31 cellular contexts compared by ENCODE assay signal in genomic region chr4:154630307-154630706, GRCh38. TPM values are rescaled to one million over a fixed set of nuclear protein-coding genes. Genes with fewer than 3 reads are reported as not detected.
"Had no signal": no experiment of that assay in that cellular context is flagged by ENCODE, and none has a peak within 500 bp of the region (broad histone marks: within the 10 kb centered on the region; RNA-seq: fewer than 3 reads in every experiment).

No MANE protein-coding gene starts in this region.

- H3K4me1 Mint-ChIP-seq: stimulated activated memory B cell treated with anti-CD40 and anti-IgM and Interleukin-4, amounts not matched to agents 10 μg/mL and 1 μg/mL and 100 μg/mL, for 72 hours had no signal

- H3K9me3 Mint-ChIP-seq: stimulated activated effector memory CD8-positive, alpha-beta T cell treated with anti-CD3 and anti-CD28 coated beads, Interleukin-12 subunit alpha, Interleukin-12 subunit beta, amount 100 ng/mL, for 72 hours; stimulated activated memory B cell treated with anti-CD40 and anti-IgM and Interleukin-4, amounts not matched to agents 10 μg/mL and 1 μg/mL and 100 μg/mL, for 72 hours; stimulated activated naive CD8-positive, alpha-beta T cell treated with anti-CD3 and anti-CD28 coated beads, Interleukin-15, amount 100 ng/mL, for 72 hours; stimulated activated naive CD8-positive, alpha-beta T cell treated with anti-CD3 and anti-CD28 coated beads, Interleukin-15, Interleukin-2, amounts not matched to agents 100 ng/mL and 50 ng/mL, for 24 hours; type B pancreatic cell had no signal

- H3K9me3 ChIP-seq: stomach, suprapubic skin, testis, thoracic aorta, thyroid gland, tibial artery, tibial nerve, transverse colon, upper lobe of left lung, upper lobe of right lung, uterus, vagina had no signal

- H3K4me1 ChIP-seq: testis, uterus had no signal

- H3K27me3 ChIP-seq: testis, thyroid gland, tibial artery, uterus, vagina had no signal

- DNase-seq: stimulated activated CD4-positive, alpha-beta T cell treated with anti-CD3 and anti-CD28 coated beads, Interleukin-2, amount 100 ng/mL, for 48 hours; stimulated activated CD4-positive, alpha-beta T cell treated with anti-CD3 and anti-CD28 coated beads, Interleukin-4, amount 100 ng/mL, for 1 hour; stimulated activated CD4-positive, alpha-beta T cell treated with anti-CD3 and anti-CD28 coated beads, Interleukin-4, amount 100 ng/mL, for 24 hours; stimulated activated CD4-positive, alpha-beta T cell treated with anti-CD3 and anti-CD28 coated beads, Interleukin-4, amount 100 ng/mL, for 4 hours; stimulated activated CD8-positive, alpha-beta memory T cell treated with anti-CD3 and anti-CD28 coated beads, Interleukin-4, amount 100 ng/mL, for 48 hours; stimulated activated naive B cell treated with anti-CD40 and anti-IgM and Interleukin-4, amounts not matched to agents 10 μg/mL and 1 μg/mL and 100 μg/mL, for 72 hours; stimulated activated naive CD4-positive, alpha-beta T cell; stimulated activated naive CD4-positive, alpha-beta T cell treated with Interleukin-2 at 50 U/mL for 16 hours; stimulated activated naive CD8-positive, alpha-beta T cell treated with anti-CD3 and anti-CD28 coated beads, Interleukin-15, amount 100 ng/mL, for 72 hours; stimulated activated naive CD8-positive, alpha-beta T cell treated with anti-CD3 and anti-CD28 coated beads, Interleukin-15, Interleukin-2, amounts not matched to agents 100 U/mL and 50 U/mL, for 24 hours; stomach; substantia nigra; testis; thyroid gland; tibial artery; transverse colon; trophoblast cell; upper lobe of left lung; upper lobe of right lung; uterus had no signal

- H3K27ac ChIP-seq: stomach, suprapubic skin, testis, thoracic aorta, thyroid gland, tibial artery, tibial nerve, transverse colon, upper lobe of left lung, upper lobe of right lung, uterus, vagina had no signal

- H3K4me3 ChIP-seq: stomach, suprapubic skin, testis, thoracic aorta, thyroid gland, tibial artery, tibial nerve, transverse colon, upper lobe of left lung, upper lobe of right lung, uterus, vagina had no signal

- ATAC-seq: stimulated activated effector memory CD8-positive, alpha-beta T cell treated with anti-CD3 and anti-CD28 coated beads, Interleukin-12 subunit alpha, Interleukin-12 subunit beta, amount 100 ng/mL, for 72 hours; stimulated activated memory B cell treated with anti-CD40 and anti-IgM and Interleukin-4, amounts not matched to agents 10 μg/mL and 1 μg/mL and 100 μg/mL, for 72 hours; stimulated activated naive B cell treated with anti-CD40 and anti-IgM and Interleukin-4, amounts not matched to agents 10 μg/mL and 1 μg/mL and 100 μg/mL, for 72 hours; stimulated activated naive CD8-positive, alpha-beta T cell treated with anti-CD3 and anti-CD28 coated beads, Interleukin-15, amount 100 ng/mL, for 72 hours; stimulated activated naive CD8-positive, alpha-beta T cell treated with anti-CD3 and anti-CD28 coated beads, Interleukin-15, Interleukin-2, amounts not matched to agents 100 U/mL and 50 U/mL, for 24 hours; upper lobe of right lung had no signal

- H3K4me3 Mint-ChIP-seq: stimulated activated effector memory CD8-positive, alpha-beta T cell treated with anti-CD3 and anti-CD28 coated beads, Interleukin-12 subunit alpha, Interleukin-12 subunit beta, amount 100 ng/mL, for 72 hours; stimulated activated memory B cell treated with anti-CD40 and anti-IgM and Interleukin-4, amounts not matched to agents 10 μg/mL and 1 μg/mL and 100 μg/mL, for 72 hours; stimulated activated naive B cell treated with anti-CD40 and anti-IgM and Interleukin-4, amounts not matched to agents 10 μg/mL and 1 μg/mL and 100 μg/mL, for 72 hours; stimulated activated naive CD8-positive, alpha-beta T cell treated with anti-CD3 and anti-CD28 coated beads, Interleukin-15, amount 100 ng/mL, for 72 hours; stimulated activated naive CD8-positive, alpha-beta T cell treated with anti-CD3 and anti-CD28 coated beads, Interleukin-15, Interleukin-2, amounts not matched to agents 100 ng/mL and 50 ng/mL, for 24 hours; type B pancreatic cell had no signal

- H3K36me3 ChIP-seq: stomach, suprapubic skin, thoracic aorta, thyroid gland, tibial artery, tibial nerve, transverse colon, upper lobe of left lung, upper lobe of right lung, uterus, vagina had no signal

- H3K27ac Mint-ChIP-seq: stimulated activated effector memory CD8-positive, alpha-beta T cell treated with anti-CD3 and anti-CD28 coated beads, Interleukin-12 subunit alpha, Interleukin-12 subunit beta, amount 100 ng/mL, for 72 hours; stimulated activated memory B cell treated with anti-CD40 and anti-IgM and Interleukin-4, amounts not matched to agents 10 μg/mL and 1 μg/mL and 100 μg/mL, for 72 hours; stimulated activated naive B cell treated with anti-CD40 and anti-IgM and Interleukin-4, amounts not matched to agents 10 μg/mL and 1 μg/mL and 100 μg/mL, for 72 hours; stimulated activated naive CD8-positive, alpha-beta T cell treated with anti-CD3 and anti-CD28 coated beads, Interleukin-15, amount 100 ng/mL, for 72 hours; stimulated activated naive CD8-positive, alpha-beta T cell treated with anti-CD3 and anti-CD28 coated beads, Interleukin-15, Interleukin-2, amounts not matched to agents 100 ng/mL and 50 ng/mL, for 24 hours; type B pancreatic cell had no signal

- H3K36me3 Mint-ChIP-seq: stimulated activated effector memory CD8-positive, alpha-beta T cell treated with anti-CD3 and anti-CD28 coated beads, Interleukin-12 subunit alpha, Interleukin-12 subunit beta, amount 100 ng/mL, for 72 hours; stimulated activated memory B cell treated with anti-CD40 and anti-IgM and Interleukin-4, amounts not matched to agents 10 μg/mL and 1 μg/mL and 100 μg/mL, for 72 hours; stimulated activated naive B cell treated with anti-CD40 and anti-IgM and Interleukin-4, amounts not matched to agents 10 μg/mL and 1 μg/mL and 100 μg/mL, for 72 hours; type B pancreatic cell had no signal

RNA-seq across cellular contexts. Expression of gene FGG, which starts 17.9 kb away (rescaled TPM):
- total RNA-seq: subcutaneous adipose tissue, temporal lobe, thoracic aorta, thyroid gland, tibial nerve, transverse colon, urinary bladder, vagina had no signal

RNA-seq across cellular contexts. Expression of gene FGA, which starts 39.8 kb away (rescaled TPM):
- total RNA-seq: subcutaneous adipose tissue, temporal lobe, thoracic aorta, thyroid gland, transverse colon, urinary bladder, vagina had no signal
